In genomic region chr17:15432807-15433547, GRCh38 we compare ENCODE assay signal across 13 cellular contexts. TPM values are rescaled to one million over a fixed set of nuclear protein-coding genes. Genes with fewer than 3 reads are reported as not detected.
A peak's percentile ranks its signal among the peaks of the same experiment; 100 is the strongest.
DNase-seq lines count a peak whose midpoint lies in the region; ATAC-seq and TF ChIP-seq lines count a peak whose summit lies in the region.
"Had no signal": no experiment of that assay in that cellular context is flagged by ENCODE, and none has a peak within 500 bp of the region (broad histone marks: within the 10 kb centered on the region; RNA-seq: fewer than 3 reads in every experiment).

No MANE protein-coding gene starts in this region.

- TF ChIP-seq CTCF in breast epithelium (IDR thresholded peaks at IDR 0.05): no peak
- TF ChIP-seq CTCF in MCF 10A (IDR thresholded peaks at IDR 0.05; ENCODE audit: unreplicated experiment): no peak
- TF ChIP-seq CTCF in heart left ventricle (IDR thresholded peaks at IDR 0.05): no peak
- TF ChIP-seq CTCF in nephron (IDR thresholded peaks at IDR 0.05; ENCODE audit: unreplicated experiment in 3 of 3): no peak
- TF ChIP-seq CTCF in vagina (IDR thresholded peaks at IDR 0.05): no peak

- H3K4me3 ChIP-seq in breast epithelium (no peak overlapping the region), heart left ventricle (no peak overlapping the region), vagina (no peak overlapping the region)
- H3K4me3 ChIP-seq: SK-N-MC, testis had no signal

- no peaks in the 10 kb centered on the region for H3K4me1 ChIP-seq in breast epithelium
- H3K4me1 ChIP-seq in heart left ventricle: peaks cover 7 to 44% (median 21%) of the 10 kb centered on the region in 12 donors
- peaks cover 34% of the 10 kb centered on the region for H3K4me1 ChIP-seq in vagina

- H3K4me3 Mint-ChIP-seq in MCF 10A (ENCODE audit: unreplicated experiment) (no peak overlapping the region), nephron (peak overlapping the region in 1 of 3 experiments; percentile 6)
- H3K4me3 Mint-ChIP-seq in effector memory CD8-positive, alpha-beta T cell: no peak overlapping the region

- ATAC-seq in heart left ventricle: peak in 3 of 4 donors; percentile 26 to 56 (median 55)
- no peak for ATAC-seq in effector memory CD8-positive, alpha-beta T cell (replicated peaks)

- H3K27me3 Mint-ChIP-seq in MCF 10A (ENCODE audit: insufficient read depth, unreplicated experiment) (no peaks in the 10 kb centered on the region), nephron (ENCODE audit: low read depth) (peaks cover 6% of the 10 kb centered on the region)
- H3K27me3 Mint-ChIP-seq in effector memory CD8-positive, alpha-beta T cell: no peaks in the 10 kb centered on the region

- intact Hi-C loops in breast epithelium (cut with DNase I; ENCODE audit: low total_unique reads): no loop called here
- intact Hi-C loops in MCF 10A (cut with micrococcal nuclease): no loop called here
- intact Hi-C loops in heart left ventricle (cut with DNase I): loop anchor here in 2 of 10 donors (10.0 kb wide), 2 partner anchors 62 to 168 kb away; partner anchors contain the start of gene PMP22 (in 1 of the 2)
- intact Hi-C loops in vagina (cut with DNase I): no loop called here

- BruUV-seq in MCF 10A (replicated peaks; lab: Mats Ljungman, UMichigan): no TSS peak

- H3K4me1 Mint-ChIP-seq in MCF 10A (ENCODE audit: insufficient read depth, unreplicated experiment) (no peaks in the 10 kb centered on the region), nephron (peaks cover 70% of the 10 kb centered on the region)
- peaks cover 7 to 14% of the 10 kb centered on the region in 2 donors for H3K4me1 Mint-ChIP-seq in effector memory CD8-positive, alpha-beta T cell (ENCODE audit: low read depth in 2 of 2)

- H3K27ac ChIP-seq in breast epithelium (peak overlapping the region; percentile 59 to 85), heart left ventricle (peak overlapping the region in 10 of 12 donors; percentile 2 to 85 (median 44)), vagina (peak overlapping the region; percentile 89)
- H3K27ac ChIP-seq: SK-N-MC, testis had no signal

- peaks cover 7% of the 10 kb centered on the region for H3K9me3 Mint-ChIP-seq in MCF 10A (ENCODE audit: unreplicated experiment)
- no peaks in the 10 kb centered on the region for H3K9me3 Mint-ChIP-seq in nephron
- H3K9me3 Mint-ChIP-seq in effector memory CD8-positive, alpha-beta T cell: peaks cover 2 to 8% of the 10 kb centered on the region in 2 donors

- TF ChIP-seq POLR2A in breast epithelium (IDR thresholded peaks at IDR 0.05) (no peak), heart left ventricle (IDR thresholded peaks at IDR 0.05) (no peak), vagina (IDR thresholded peaks at IDR 0.05) (no peak)

- WGBS in heart left ventricle, 4 donors: 58 to 84% (median 81%) methylated on average over 4 of the region's 4 CpGs

- H3K36me3 ChIP-seq in breast epithelium: no peaks in the 10 kb centered on the region
- H3K36me3 ChIP-seq in heart left ventricle: no peaks in the 10 kb centered on the region
- no peaks in the 10 kb centered on the region for H3K36me3 ChIP-seq in vagina

- H3K9me3 ChIP-seq in breast epithelium: no peaks in the 10 kb centered on the region
- H3K9me3 ChIP-seq in heart left ventricle: no peaks in the 10 kb centered on the region
- H3K9me3 ChIP-seq in vagina: no peaks in the 10 kb centered on the region
- H3K9me3 ChIP-seq: testis had no signal

- POLR2A ChIA-PET in MCF 10A (lab: Yijun Ruan, JAX): no interaction called here

- no peaks in the 10 kb centered on the region for H3K36me3 Mint-ChIP-seq in MCF 10A (ENCODE audit: insufficient read depth, unreplicated experiment)
- H3K36me3 Mint-ChIP-seq in nephron (ENCODE audit: low read depth): peaks cover 43% of the 10 kb centered on the region
- peaks cover 7% of the 10 kb centered on the region for H3K36me3 Mint-ChIP-seq in effector memory CD8-positive, alpha-beta T cell (ENCODE audit: insufficient read depth)

- DNase-seq in breast epithelium (ENCODE audit: low spot score in 2 of 2) (no peak), MCF 10A (ENCODE audit: unreplicated experiment) (no peak), heart left ventricle (peak in 2 of 5 donors; percentile 44 to 49), vagina (ENCODE audit: extremely low spot score in 2 of 2) (no peak), NCI-H1105 treated with DMSO at 0.1 percent for 48 hours (lab: John Stamatoyannopoulos, UW) (no peak)
- no peak for DNase-seq in stimulated activated naive CD4-positive, alpha-beta T cell treated with Interleukin-2 at 50 U/mL for 16 hours (lab: John Stamatoyannopoulos, UW)
- no peak for DNase-seq in effector memory CD8-positive, alpha-beta T cell
- DNase-seq: 8988T, Karpas-422, NCI-H187, testis had no signal

- no peaks in the 10 kb centered on the region for H3K27me3 ChIP-seq in breast epithelium
- H3K27me3 ChIP-seq in heart left ventricle: no peaks in the 10 kb centered on the region
- no peaks in the 10 kb centered on the region for H3K27me3 ChIP-seq in vagina
- H3K27me3 ChIP-seq: testis had no signal

- no peak overlapping the region for H3K27ac Mint-ChIP-seq in MCF 10A (ENCODE audit: low read depth, unreplicated experiment)
- H3K27ac Mint-ChIP-seq in nephron: peak overlapping the region; percentile 10 to 66 (median 10)
- H3K27ac Mint-ChIP-seq in effector memory CD8-positive, alpha-beta T cell: no peak overlapping the region

- CTCF ChIA-PET in MCF 10A (lab: Yijun Ruan, JAX): interaction anchor here (0.7 to 0.9 kb wide), 3 partner anchors 17 to 70 kb away, joined by 3 read pairs; no protein-coding TSS in a partner anchor

RNA-seq across cellular contexts. Expression of gene CDRT4, which starts 34.4 kb away (rescaled TPM):
- 10 to 100 TPM in 1 of 3 donors, 1 to 10 TPM in 2; 3.8 to 17.4 (median 7.0) TPM for total RNA-seq in breast epithelium
- 11.3 and 19.6 TPM in 2 replicates for total RNA-seq in MCF 10A (2022)
- 1 to 10 TPM in 3 of 9 donors, under 1 TPM in 4, not detected in 2; 0.56 to 4.7 (median 0.96) TPM for total RNA-seq in heart left ventricle
- 1 to 10 TPM in 1 of 2 donors, under 1 TPM in 1; 0.12 to 1.9 TPM for polyA plus RNA-seq in heart left ventricle
- 4.2 TPM for total RNA-seq in vagina

Comparison
In these comparisons a context has a peak if more than half of its experiments do, and no peak if none do; other contexts are left out.
1. H3K27ac Mint-ChIP-seq: peak in nephron (3 of 3); none in MCF 10A (single experiment) and effector memory CD8-positive, alpha-beta T cell (0 of 2).
2. Peak in every context shown above with its lines, with median percentiles within 50 percentile points of each other: H3K27ac ChIP-seq.